13 cellular contexts compared by ENCODE assay signal in genomic region chr20:31701591-31701990, GRCh38. TPM values are rescaled to one million over a fixed set of nuclear protein-coding genes. Genes with fewer than 3 reads are reported as not detected.
DNase-seq lines count a peak whose midpoint lies in the region; ATAC-seq, FAIRE-seq and TF ChIP-seq lines count a peak whose summit lies in the region.
"Had no signal": no experiment of that assay in that cellular context is flagged by ENCODE, and none has a peak within 500 bp of the region (broad histone marks: within the 10 kb centered on the region; RNA-seq: fewer than 3 reads in every experiment).

No MANE protein-coding gene starts in this region.

- no peaks in the 10 kb centered on the region for H3K27me3 Mint-ChIP-seq in activated T-cell treated with anti-CD3 and anti-CD28 coated beads, Interleukin-2, amount 50 U/mL, for 24 hours
- H3K27me3 Mint-ChIP-seq in activated T-helper 2 cell treated with anti-CD3 and anti-CD28 coated beads, Interferon-gamma antibody, Interleukin-2, Interleukin-4, amounts not matched to agents 10 μg/mL and 5 μg/mL and 100 μg/mL, durations not matched to agents 14 hours and 24 hours and 36 hours (ENCODE audit: low read depth), result no peaks in the 10 kb centered on the region
- no peaks in the 10 kb centered on the region for H3K27me3 Mint-ChIP-seq in immature natural killer cell (ENCODE audit: low read depth in 3 of 3)

- no peak for TF ChIP-seq POLR2A in GM12891 (IDR thresholded peaks at IDR 0.05; ENCODE audit: low read depth, low read length)

- peak overlapping the region; percentile 88 for H3K27ac ChIP-seq in temporal lobe (ENCODE audit: low read depth, low read length)
- H3K27ac ChIP-seq: cardiac muscle cell, neutrophil had no signal

- DNase-seq in activated T-cell treated with anti-CD3 and anti-CD28 coated beads, Interleukin-2, amount 50 U/mL, for 24 hours, result no peak
- DNase-seq in activated T-cell treated with anti-CD3 and anti-CD28 coated beads for 4 hours (no peak), immature natural killer cell (no peak), posterior cingulate gyrus (no peak), GM12891 (ENCODE audit: insufficient read length, low spot score) (no peak)
- no peak for DNase-seq in activated T-helper 2 cell treated with anti-CD3 and anti-CD28 coated beads, Interferon-gamma antibody, Interleukin-2, Interleukin-4, amounts not matched to agents 10 μg/mL and 5 μg/mL and 100 μg/mL, durations not matched to agents 14 hours and 24 hours and 36 hours (ENCODE audit: low spot score)
- DNase-seq: kidney; NCI-H1048; stimulated activated naive CD4-positive, alpha-beta T cell had no signal

- H3K4me1 Mint-ChIP-seq in activated T-cell treated with anti-CD3 and anti-CD28 coated beads, Interleukin-2, amount 50 U/mL, for 24 hours (ENCODE audit: low read depth), result peaks cover 69% of the 10 kb centered on the region
- H3K4me1 Mint-ChIP-seq in activated T-helper 2 cell treated with anti-CD3 and anti-CD28 coated beads, Interferon-gamma antibody, Interleukin-2, Interleukin-4, amounts not matched to agents 10 μg/mL and 5 μg/mL and 100 μg/mL, durations not matched to agents 14 hours and 24 hours and 36 hours (ENCODE audit: low read depth), result peaks cover 55% of the 10 kb centered on the region
- H3K4me1 Mint-ChIP-seq in immature natural killer cell, result peaks cover 73 to 79% of the 10 kb centered on the region in 2 donors

- ATAC-seq in HG02840 (IDR thresholded peaks at IDR 0.05; ENCODE audit: low FRiP score, unreplicated experiment), result no peak

- intact Hi-C loops in activated T-helper 2 cell treated with anti-CD3 and anti-CD28 coated beads, Interferon-gamma antibody, Interleukin-2, Interleukin-4, amounts not matched to agents 10 μg/mL and 5 μg/mL and 100 μg/mL, durations not matched to agents 14 hours and 24 hours and 36 hours (cut with micrococcal nuclease), result no loop called here
- intact Hi-C loops in posterior cingulate gyrus (cut with DNase I), result no loop called here

- H3K27ac Mint-ChIP-seq in activated T-cell treated with anti-CD3 and anti-CD28 coated beads, Interleukin-2, amount 50 U/mL, for 24 hours, result peak overlapping the region; percentile 84
- peak overlapping the region; percentile 56 for H3K27ac Mint-ChIP-seq in activated T-helper 2 cell treated with anti-CD3 and anti-CD28 coated beads, Interferon-gamma antibody, Interleukin-2, Interleukin-4, amounts not matched to agents 10 μg/mL and 5 μg/mL and 100 μg/mL, durations not matched to agents 14 hours and 24 hours and 36 hours
- H3K27ac Mint-ChIP-seq in immature natural killer cell, result peak overlapping the region; percentile 73 to 90 (median 88)

- no peak overlapping the region for H3K4me3 Mint-ChIP-seq in activated T-cell treated with anti-CD3 and anti-CD28 coated beads, Interleukin-2, amount 50 U/mL, for 24 hours
- peak overlapping the region; percentile 15 for H3K4me3 Mint-ChIP-seq in activated T-helper 2 cell treated with anti-CD3 and anti-CD28 coated beads, Interferon-gamma antibody, Interleukin-2, Interleukin-4, amounts not matched to agents 10 μg/mL and 5 μg/mL and 100 μg/mL, durations not matched to agents 14 hours and 24 hours and 36 hours (ENCODE audit: low read depth)
- H3K4me3 Mint-ChIP-seq in immature natural killer cell, result peak overlapping the region in 2 of 5 donors; percentile 29 to 43

- no peak for FAIRE-seq in GM12891 (lab: Jason Lieb, UNC)
- FAIRE-seq: kidney had no signal

- peaks cover 99% of the 10 kb centered on the region for H3K36me3 Mint-ChIP-seq in activated T-cell treated with anti-CD3 and anti-CD28 coated beads, Interleukin-2, amount 50 U/mL, for 24 hours (ENCODE audit: low read depth)
- peaks cover 77% of the 10 kb centered on the region for H3K36me3 Mint-ChIP-seq in activated T-helper 2 cell treated with anti-CD3 and anti-CD28 coated beads, Interferon-gamma antibody, Interleukin-2, Interleukin-4, amounts not matched to agents 10 μg/mL and 5 μg/mL and 100 μg/mL, durations not matched to agents 14 hours and 24 hours and 36 hours (ENCODE audit: low read depth)
- peaks cover 9 to 16% (median 15%) of the 10 kb centered on the region in 3 donors for H3K36me3 Mint-ChIP-seq in immature natural killer cell

- no peaks in the 10 kb centered on the region for H3K9me3 Mint-ChIP-seq in activated T-cell treated with anti-CD3 and anti-CD28 coated beads, Interleukin-2, amount 50 U/mL, for 24 hours
- no peaks in the 10 kb centered on the region for H3K9me3 Mint-ChIP-seq in activated T-helper 2 cell treated with anti-CD3 and anti-CD28 coated beads, Interferon-gamma antibody, Interleukin-2, Interleukin-4, amounts not matched to agents 10 μg/mL and 5 μg/mL and 100 μg/mL, durations not matched to agents 14 hours and 24 hours and 36 hours
- H3K9me3 Mint-ChIP-seq in immature natural killer cell, result no peaks in the 10 kb centered on the region

TF ChIP-seq in GM12891, 5 proteins besides CTCF, POLR2A, EP300 and RAD21:
- TF ChIP-seq TAF1 (IDR thresholded peaks at IDR 0.05; ENCODE audit: low read depth, low read length), result no peak
- TF ChIP-seq POU2F2 (IDR thresholded peaks at IDR 0.05; ENCODE audit: low read depth, low read length), result no peak
- no peak for TF ChIP-seq POLR2AphosphoS5 (IDR thresholded peaks at IDR 0.05; ENCODE audit: low read depth, low read length)
- TF ChIP-seq PAX5 (IDR thresholded peaks at IDR 0.05; ENCODE audit: insufficient read depth, low read length, severe bottlenecking), result no peak
- no peak for TF ChIP-seq SPI1 (IDR thresholded peaks at IDR 0.05; ENCODE audit: low read depth, low read length)

RNA-seq across cellular contexts. Expression of gene BCL2L1, which starts 21.1 kb away (rescaled TPM):
- total RNA-seq in activated T-helper 2 cell treated with anti-CD3 and anti-CD28 coated beads, Interferon-gamma antibody, Interleukin-2, Interleukin-4, amounts not matched to agents 10 μg/mL and 5 μg/mL and 100 μg/mL, durations not matched to agents 14 hours and 24 hours and 36 hours, result 313 and 326 TPM in 2 replicates
- polyA plus RNA-seq in immature natural killer cell, result 10 to 100 TPM; 30.9 to 60.4 (median 39.3) TPM
- 42.5 TPM for total RNA-seq in temporal lobe
- 40.2 TPM for polyA plus RNA-seq in GM12891 (2012; ENCODE audit: low read depth, missing spikeins)

RNA-seq across cellular contexts. Expression of gene TPX2, which starts 37.5 kb away (rescaled TPM):
- 82.8 and 83.0 TPM in 2 replicates for total RNA-seq in activated T-helper 2 cell treated with anti-CD3 and anti-CD28 coated beads, Interferon-gamma antibody, Interleukin-2, Interleukin-4, amounts not matched to agents 10 μg/mL and 5 μg/mL and 100 μg/mL, durations not matched to agents 14 hours and 24 hours and 36 hours
- 1 to 10 TPM; 1.2 to 3.0 (median 1.8) TPM for polyA plus RNA-seq in immature natural killer cell
- total RNA-seq in temporal lobe, result 6.6 TPM
- polyA plus RNA-seq in GM12891 (2012; ENCODE audit: low read depth, missing spikeins), result 52.8 TPM

Comparison
In these comparisons a context has a peak if more than half of its experiments do, and no peak if none do; other contexts are left out.
1. RNA of gene TPX2, which starts 37.5 kb away (total RNA-seq): 82.8 to 83.0 TPM in activated T-helper 2 cell treated with anti-CD3 and anti-CD28 coated beads, Interferon-gamma antibody, Interleukin-2, Interleukin-4, amounts not matched to agents 10 μg/mL and 5 μg/mL and 100 μg/mL, durations not matched to agents 14 hours and 24 hours and 36 hours; 6.6 TPM in temporal lobe (single experiment); every median in the first group is over 10 times any median in the second.
2. Peak in every context shown above with its lines, with median percentiles within 50 percentile points of each other: H3K27ac Mint-ChIP-seq.